ENCODE assay signal across 21 cellular contexts in the genomic region with DNA sequence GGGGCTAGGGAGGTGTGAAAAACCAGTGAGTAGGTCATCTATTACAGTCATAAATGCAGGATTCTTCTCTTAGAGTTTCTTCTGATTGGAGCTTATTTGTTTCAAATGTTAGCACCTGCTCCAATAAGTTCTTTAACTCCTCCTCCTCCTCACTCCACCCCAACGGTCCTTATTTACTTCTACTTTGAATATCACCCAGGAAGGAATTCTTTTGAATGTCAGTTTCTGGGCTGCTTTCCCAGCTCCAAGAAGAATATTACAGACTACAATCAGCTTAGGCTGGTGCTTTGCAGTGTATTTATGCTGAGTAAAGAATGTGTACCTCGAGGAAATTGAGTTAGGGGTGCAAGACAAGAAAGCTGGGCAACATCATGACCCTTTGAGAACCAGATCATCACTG.
"Had no signal": no experiment of that assay in that cellular context is flagged by ENCODE, and none has a peak within 500 bp of the region (broad histone marks: within the 10 kb centered on the region; RNA-seq: fewer than 3 reads in every experiment).

No MANE protein-coding gene starts in this region.

- DNase-seq: activated CD4-positive, alpha-beta memory T cell treated with anti-CD3 and anti-CD28 coated beads, Interleukin-2, amount 10 ng/mL, durations not matched to agents 7 days and 5 days; activated CD4-positive, alpha-beta T cell treated with anti-CD3 and anti-CD28 coated beads for 4 hours; activated gamma-delta T cell; activated naive CD8-positive, alpha-beta T cell treated with anti-CD3 and anti-CD28 coated beads, Interleukin-2, amount 10 ng/mL, durations not matched to agents 7 days and 5 days; activated T-cell treated with anti-CD3 and anti-CD28 coated beads, Interleukin-2, amount 50 U/mL, for 48 hours; aorta; glutamatergic neuron; kidney glomerular epithelial cell; lower lobe of right lung; naive thymus-derived CD8-positive, alpha-beta T cell; posterior cingulate gyrus; retina; small intestine; stimulated activated CD4-positive, alpha-beta T cell treated with anti-CD3 and anti-CD28 coated beads, Interleukin-4, amount 100 ng/mL, for 4 hours; stimulated activated CD8-positive, alpha-beta memory T cell treated with anti-CD3 and anti-CD28 coated beads, Interleukin-4, amount 100 ng/mL, for 48 hours; stimulated activated naive CD8-positive, alpha-beta T cell treated with anti-CD3 and anti-CD28 coated beads, Interleukin-15, Interleukin-2, amounts not matched to agents 100 U/mL and 50 U/mL, for 24 hours; T-helper 17 cell; trophoblast cell; WERI-Rb-1 had no signal

- H3K27ac Mint-ChIP-seq: activated CD4-positive, alpha-beta memory T cell treated with anti-CD3 and anti-CD28 coated beads, Interleukin-2, amount 10 ng/mL, durations not matched to agents 7 days and 5 days; activated naive CD8-positive, alpha-beta T cell treated with anti-CD3 and anti-CD28 coated beads, Interleukin-2, amount 10 ng/mL, durations not matched to agents 7 days and 5 days; T-helper 17 cell had no signal

- H3K4me3 Mint-ChIP-seq: activated CD4-positive, alpha-beta memory T cell treated with anti-CD3 and anti-CD28 coated beads, Interleukin-2, amount 10 ng/mL, durations not matched to agents 7 days and 5 days; activated naive CD8-positive, alpha-beta T cell treated with anti-CD3 and anti-CD28 coated beads, Interleukin-2, amount 10 ng/mL, durations not matched to agents 7 days and 5 days; naive thymus-derived CD8-positive, alpha-beta T cell; T-helper 17 cell had no signal

- ATAC-seq: naive thymus-derived CD8-positive, alpha-beta T cell; stimulated activated naive CD8-positive, alpha-beta T cell treated with anti-CD3 and anti-CD28 coated beads, Interleukin-15, Interleukin-2, amounts not matched to agents 100 U/mL and 50 U/mL, for 24 hours; T-helper 17 cell had no signal

- H3K27ac ChIP-seq: cardiac muscle cell, lower lobe of right lung, suprapubic skin, WERI-Rb-1 had no signal

- H3K27me3 ChIP-seq: cardiac muscle cell, suprapubic skin had no signal

- H3K9me3 ChIP-seq: lower lobe of right lung, suprapubic skin had no signal

- H3K9me3 Mint-ChIP-seq: activated CD4-positive, alpha-beta memory T cell treated with anti-CD3 and anti-CD28 coated beads, Interleukin-2, amount 10 ng/mL, durations not matched to agents 7 days and 5 days; activated naive CD8-positive, alpha-beta T cell treated with anti-CD3 and anti-CD28 coated beads, Interleukin-2, amount 10 ng/mL, durations not matched to agents 7 days and 5 days; naive thymus-derived CD8-positive, alpha-beta T cell had no signal

- H3K4me3 ChIP-seq: cardiac muscle cell, lower lobe of right lung, suprapubic skin had no signal

- H3K4me1 ChIP-seq: suprapubic skin had no signal

- H3K27me3 Mint-ChIP-seq: activated CD4-positive, alpha-beta memory T cell treated with anti-CD3 and anti-CD28 coated beads, Interleukin-2, amount 10 ng/mL, durations not matched to agents 7 days and 5 days; activated naive CD8-positive, alpha-beta T cell treated with anti-CD3 and anti-CD28 coated beads, Interleukin-2, amount 10 ng/mL, durations not matched to agents 7 days and 5 days; naive thymus-derived CD8-positive, alpha-beta T cell; T-helper 17 cell had no signal
